8 cellular contexts compared by ENCODE assay signal in genomic region chr6:149567194-149567586, GRCh38. TPM values are rescaled to one million over a fixed set of nuclear protein-coding genes. Genes with fewer than 3 reads are reported as not detected.
DNase-seq lines count a peak whose midpoint lies in the region; ATAC-seq and TF ChIP-seq lines count a peak whose summit lies in the region.

No MANE protein-coding gene starts in this region.

- peak overlapping the region; percentile 69 for H3K27ac Mint-ChIP-seq in activated naive CD8-positive, alpha-beta T cell treated with anti-CD3 and anti-CD28 coated beads, Interleukin-2, amount 50 U/mL, for 24 hours

- H3K4me1 Mint-ChIP-seq in activated T-cell treated with anti-CD3 and anti-CD28 coated beads, Interleukin-2, amount 50 U/mL, for 4 hours (ENCODE audit: low read depth): peaks cover 20% of the 10 kb centered on the region
- peaks cover 35% of the 10 kb centered on the region for H3K4me1 Mint-ChIP-seq in activated naive CD8-positive, alpha-beta T cell treated with anti-CD3 and anti-CD28 coated beads, Interleukin-2, amount 50 U/mL, for 24 hours

- ATAC-seq in activated T-cell treated with anti-CD3 and anti-CD28 coated beads, Interleukin-2, amount 50 U/mL, for 4 hours: no peak
- ATAC-seq in activated naive CD8-positive, alpha-beta T cell treated with anti-CD3 and anti-CD28 coated beads, Interleukin-2, amount 50 U/mL, for 24 hours: no peak
- no peak for ATAC-seq in right lobe of liver

- H3K9me3 ChIP-seq in right lobe of liver (no peaks in the 10 kb centered on the region), tibial nerve (no peaks in the 10 kb centered on the region)

- no peak for DNase-seq in activated T-cell treated with anti-CD3 and anti-CD28 coated beads, Interleukin-2, amount 50 U/mL, for 4 hours
- no peak for DNase-seq in activated T-cell treated with anti-CD3 and anti-CD28 coated beads, Interleukin-2, amount 50 U/mL, for 48 hours
- no peak for DNase-seq in activated naive CD8-positive, alpha-beta T cell treated with anti-CD3 and anti-CD28 coated beads, Interleukin-2, amount 50 U/mL, for 24 hours
- DNase-seq in right lobe of liver (no peak), tibial nerve (ENCODE audit: low spot score in 2 of 2) (no peak), GF-D8 (lab: John Stamatoyannopoulos, UW) (no peak), GM19240 (ENCODE audit: insufficient read length, low spot score) (no peak), OCI-M1 (lab: John Stamatoyannopoulos, UW) (no peak)

- peak overlapping the region; percentile 93 for H3K4me3 Mint-ChIP-seq in activated T-cell treated with anti-CD3 and anti-CD28 coated beads, Interleukin-2, amount 50 U/mL, for 4 hours
- peak overlapping the region; percentile 84 for H3K4me3 Mint-ChIP-seq in activated naive CD8-positive, alpha-beta T cell treated with anti-CD3 and anti-CD28 coated beads, Interleukin-2, amount 50 U/mL, for 24 hours

- no peak for TF ChIP-seq EP300 in tibial nerve (IDR thresholded peaks at IDR 0.05)

- H3K4me3 ChIP-seq in right lobe of liver: peak overlapping the region; percentile 73 to 99 (median 95)
- peak overlapping the region; percentile 74 to 98 (median 88) for H3K4me3 ChIP-seq in tibial nerve

- no peaks in the 10 kb centered on the region for H3K27me3 ChIP-seq in right lobe of liver
- no peaks in the 10 kb centered on the region for H3K27me3 ChIP-seq in tibial nerve

- H3K9me3 Mint-ChIP-seq in activated T-cell treated with anti-CD3 and anti-CD28 coated beads, Interleukin-2, amount 50 U/mL, for 4 hours: no peaks in the 10 kb centered on the region
- no peaks in the 10 kb centered on the region for H3K9me3 Mint-ChIP-seq in activated naive CD8-positive, alpha-beta T cell treated with anti-CD3 and anti-CD28 coated beads, Interleukin-2, amount 50 U/mL, for 24 hours

- intact Hi-C loops in right lobe of liver (cut with DNase I): no loop called here

- TF ChIP-seq POLR2A in right lobe of liver (IDR thresholded peaks at IDR 0.05): no peak
- TF ChIP-seq POLR2A in tibial nerve (IDR thresholded peaks at IDR 0.05): no peak

- WGBS in right lobe of liver (ENCODE audit: insufficient coverage, low coverage, low lambda C conversion rate, missing lambda C conversion rate): 21% methylated on average over 12 of the region's 12 CpGs
- WGBS in tibial nerve, 2 donors: 48 to 49% methylated on average over 12 of the region's 12 CpGs

- H3K36me3 Mint-ChIP-seq in activated T-cell treated with anti-CD3 and anti-CD28 coated beads, Interleukin-2, amount 50 U/mL, for 4 hours (ENCODE audit: insufficient read depth): no peaks in the 10 kb centered on the region
- no peaks in the 10 kb centered on the region for H3K36me3 Mint-ChIP-seq in activated naive CD8-positive, alpha-beta T cell treated with anti-CD3 and anti-CD28 coated beads, Interleukin-2, amount 50 U/mL, for 24 hours (ENCODE audit: low read depth)

- H3K36me3 ChIP-seq in right lobe of liver (no peaks in the 10 kb centered on the region), tibial nerve (no peaks in the 10 kb centered on the region)

- H3K27ac ChIP-seq in right lobe of liver: no peak overlapping the region
- peak overlapping the region in 3 of 4 donors; percentile 91 to 94 (median 92) for H3K27ac ChIP-seq in tibial nerve

- no peaks in the 10 kb centered on the region for H3K27me3 Mint-ChIP-seq in activated T-cell treated with anti-CD3 and anti-CD28 coated beads, Interleukin-2, amount 50 U/mL, for 4 hours (ENCODE audit: low read depth)
- peaks cover 1% of the 10 kb centered on the region for H3K27me3 Mint-ChIP-seq in activated naive CD8-positive, alpha-beta T cell treated with anti-CD3 and anti-CD28 coated beads, Interleukin-2, amount 50 U/mL, for 24 hours

- no peak for TF ChIP-seq CTCF in right lobe of liver (IDR thresholded peaks at IDR 0.05)
- TF ChIP-seq CTCF in tibial nerve (IDR thresholded peaks at IDR 0.05): no peak

- H3K4me1 ChIP-seq in right lobe of liver (peaks cover 0 to 10% (median 0%) of the 10 kb centered on the region in 4 donors), tibial nerve (peaks cover 0 to 34% (median 8%) of the 10 kb centered on the region in 4 donors)

RNA-seq across cellular contexts. Expression of gene GINM1, which starts 1.0 kb away (rescaled TPM):
- total RNA-seq in activated T-cell treated with anti-CD3 and anti-CD28 coated beads, Interleukin-2, amount 50 U/mL, for 4 hours: 10 to 100 TPM; 12.0 to 15.6 (median 12.0) TPM
- total RNA-seq in right lobe of liver (10 to 100 TPM; 20.1 to 26.0 (median 21.8) TPM), tibial nerve (10 to 100 TPM; 36.6 to 64.5 (median 57.0) TPM)

RNA-seq across cellular contexts. Expression of gene PPIL4, which starts 21.3 kb away (rescaled TPM):
- total RNA-seq in activated T-cell treated with anti-CD3 and anti-CD28 coated beads, Interleukin-2, amount 50 U/mL, for 4 hours: 10 to 100 TPM; 19.7 to 22.2 (median 21.9) TPM
- total RNA-seq in right lobe of liver: 1 to 10 TPM; 7.5 to 9.6 (median 8.7) TPM
- 10 to 100 TPM; 25.8 to 41.0 (median 31.5) TPM for total RNA-seq in tibial nerve

Comparison
In these comparisons a context has a peak if more than half of its experiments do, and no peak if none do; other contexts are left out.
1. H3K27ac ChIP-seq: peak in tibial nerve (3 of 4); none in right lobe of liver (0 of 3).